22 cellular contexts compared by ENCODE assay signal in genomic region chr15:26065723-26066122, GRCh38.
DNase-seq lines count a peak whose midpoint lies in the region; ATAC-seq and TF ChIP-seq lines count a peak whose summit lies in the region.
"Had no signal": no experiment of that assay in that cellular context is flagged by ENCODE, and none has a peak within 500 bp of the region (broad histone marks: within the 10 kb centered on the region; RNA-seq: fewer than 3 reads in every experiment).

No MANE protein-coding gene starts in this region.

- H3K9me3 ChIP-seq in prostate gland = no peaks in the 10 kb centered on the region
- H3K9me3 ChIP-seq: BLaER1, Peyer's patch, SJCRH30 had no signal

- H3K4me3 Mint-ChIP-seq in type B pancreatic cell = no peak overlapping the region
- H3K4me3 Mint-ChIP-seq: CD4-positive, alpha-beta memory T cell had no signal

- TF ChIP-seq CTCF in type B pancreatic cell (conservative IDR thresholded peaks at IDR 0.05) (peak; percentile 14), prostate gland (IDR thresholded peaks at IDR 0.05) (no peak)

- H3K36me3 ChIP-seq in prostate gland = no peaks in the 10 kb centered on the region
- H3K36me3 ChIP-seq: BLaER1, Peyer's patch, SJCRH30 had no signal

- in situ Hi-C loops in SK-MEL-5 (cut with HindIII; ENCODE audit: low pct_unique_long_range_greater_than_20kb, low sequenced_read_pairs) = no loop called here

- DNase-seq in DMS 273 (lab: John Stamatoyannopoulos, UW; ENCODE audit: unreplicated experiment) (peak; percentile 4), DMS 273 treated with DMSO at 0.1 percent for 48 hours (lab: John Stamatoyannopoulos, UW) (no peak), SK-MEL-5 (ENCODE audit: low read depth, low spot score) (peak; percentile 12), iPS-NIHi11 (ENCODE audit: low spot score) (peak; percentile 17), type B pancreatic cell (ENCODE audit: extremely low spot score, unreplicated experiment) (no peak), prostate gland (ENCODE audit: low spot score) (no peak)
- no peak for DNase-seq in stimulated activated CD4-positive, alpha-beta T cell treated with anti-CD3 and anti-CD28 coated beads, Interleukin-2, amount 100 ng/mL, for 48 hours
- DNase-seq: ACHN; CD4-positive, alpha-beta memory T cell; GF-D8; GOT3; KBM-7; NCI-H1694 treated with DMSO at 0.1 percent for 48 hours; NCI-H446 treated with DMSO at 0.1 percent for 48 hours; Peyer's patch; SJCRH30; T-helper 1 cell had no signal

- intact Hi-C loops in prostate gland (cut with DNase I) = no loop called here

- no peak overlapping the region for H3K27ac Mint-ChIP-seq in type B pancreatic cell
- H3K27ac Mint-ChIP-seq: CD4-positive, alpha-beta memory T cell had no signal

- peaks cover 6% of the 10 kb centered on the region for H3K27me3 Mint-ChIP-seq in type B pancreatic cell

- H3K27ac ChIP-seq in prostate gland = no peak overlapping the region
- H3K27ac ChIP-seq: 22Rv1, BLaER1, HL-60, Peyer's patch, SJCRH30 had no signal

- WGBS in prostate gland = 96% methylated on average over 2 of the region's 2 CpGs

- no peaks in the 10 kb centered on the region for H3K36me3 Mint-ChIP-seq in type B pancreatic cell
- H3K36me3 Mint-ChIP-seq: CD4-positive, alpha-beta memory T cell had no signal

- no peak for TF ChIP-seq POLR2A in prostate gland (IDR thresholded peaks at IDR 0.05)

- no peak overlapping the region for H3K4me3 ChIP-seq in prostate gland
- H3K4me3 ChIP-seq: BLaER1, Peyer's patch, SJCRH30 had no signal

- H3K4me1 Mint-ChIP-seq in type B pancreatic cell (ENCODE audit: unreplicated experiment) = peaks cover 3% of the 10 kb centered on the region
- H3K4me1 Mint-ChIP-seq: CD4-positive, alpha-beta memory T cell had no signal

- H3K27me3 ChIP-seq in prostate gland (replicated peaks; ENCODE audit: insufficient read depth) = no peaks in the 10 kb centered on the region
- H3K27me3 ChIP-seq: BLaER1, Peyer's patch, SJCRH30 had no signal

- H3K4me1 ChIP-seq in prostate gland (replicated peaks) = no peaks in the 10 kb centered on the region
- H3K4me1 ChIP-seq: Peyer's patch, SJCRH30 had no signal

- ATAC-seq in HG03108 (IDR thresholded peaks at IDR 0.05; ENCODE audit: unreplicated experiment) = no peak
- ATAC-seq: HepG2 had no signal

- H3K9me3 Mint-ChIP-seq in type B pancreatic cell = no peaks in the 10 kb centered on the region

Comparison
In these comparisons a context has a peak if more than half of its experiments do, and no peak if none do; other contexts are left out.
1. DNase-seq: peak in DMS 273 (single experiment), SK-MEL-5 (single experiment) and iPS-NIHi11 (single experiment); none in DMS 273 treated with DMSO at 0.1 percent for 48 hours (single experiment), type B pancreatic cell (single experiment), stimulated activated CD4-positive, alpha-beta T cell treated with anti-CD3 and anti-CD28 coated beads, Interleukin-2, amount 100 ng/mL, for 48 hours (0 of 2) and prostate gland (single experiment).